Comparison of ENCODE assay signal across 12 cellular contexts in genomic region chr15:49875392-49875791, GRCh38.
DNase-seq lines count a peak whose midpoint lies in the region; ATAC-seq and TF ChIP-seq lines count a peak whose summit lies in the region.
"Had no signal": no experiment of that assay in that cellular context is flagged by ENCODE, and none has a peak within 500 bp of the region (broad histone marks: within the 10 kb centered on the region; RNA-seq: fewer than 3 reads in every experiment).

No MANE protein-coding gene starts in this region.

- TF ChIP-seq CTCF in IMR-90 (conservative IDR thresholded peaks at IDR 0.05; ENCODE audit: low read depth, low read length) = no peak
- peak; percentile 52 to 53 for TF ChIP-seq CTCF in mammary epithelial cell (conservative IDR thresholded peaks at IDR 0.05 in 1 of 2, IDR thresholded peaks at IDR 0.05 in 1 of 2; ENCODE audit: extremely low read depth in 1 of 2, insufficient read depth in 1 of 2, low read depth in 1 of 2, low read length in 2 of 2)
- peak; percentile 22 for TF ChIP-seq CTCF in smooth muscle cell (IDR thresholded peaks at IDR 0.05; ENCODE audit: borderline replicate concordance, insufficient read depth, poor library complexity, severe bottlenecking)

- in situ Hi-C loops in IMR-90 (cut with MboI; ENCODE audit: low sequenced_read_pairs) = no loop called here
- in situ Hi-C loops in mammary epithelial cell (cut with MboI; ENCODE audit: low sequenced_read_pairs in 2 of 2) = no loop called here

- ATAC-seq in GM18519 (IDR thresholded peaks at IDR 0.05; ENCODE audit: low FRiP score, unreplicated experiment) (peak; percentile 57), IMR-90 (ENCODE audit: low read depth) (no peak), GM19455 (IDR thresholded peaks at IDR 0.05; ENCODE audit: unreplicated experiment) (no peak), GM19035 (IDR thresholded peaks at IDR 0.05; ENCODE audit: unreplicated experiment) (no peak)
- no peak for ATAC-seq in stimulated activated memory B cell treated with anti-CD40 and anti-IgM and Interleukin-4, amounts not matched to agents 10 μg/mL and 1 μg/mL and 100 μg/mL, for 72 hours

- BruUV-seq in IMR-90 (replicated peaks; lab: Mats Ljungman, UMichigan) = no TSS peak
- no TSS peak for BruUV-seq in mammary epithelial cell (replicated peaks; lab: Mats Ljungman, UMichigan)

- H3K9ac ChIP-seq in IMR-90 (ENCODE audit: low read depth, low read length) (no peak overlapping the region), mammary epithelial cell (ENCODE audit: insufficient read depth, low read length) (no peak overlapping the region), smooth muscle cell (ENCODE audit: low read depth) (no peak overlapping the region)

- H2BK5ac ChIP-seq in IMR-90 (ENCODE audit: low read depth, low read length, poor library complexity, severe bottlenecking) = no peak overlapping the region

- H3K4me2 ChIP-seq in IMR-90 (ENCODE audit: low read depth, low read length) (no peak overlapping the region), mammary epithelial cell (ENCODE audit: insufficient read depth, low read depth, low read length) (no peak overlapping the region), smooth muscle cell (peak overlapping the region; percentile 77)

- H3K14ac ChIP-seq in IMR-90 (replicated peaks; ENCODE audit: low read depth, low read length) = no peak overlapping the region

- no peaks in the 10 kb centered on the region for H3K27me3 Mint-ChIP-seq in stimulated activated memory B cell treated with anti-CD40 and anti-IgM and Interleukin-4, amounts not matched to agents 10 μg/mL and 1 μg/mL and 100 μg/mL, for 72 hours
- H3K27me3 Mint-ChIP-seq: activated T-cell treated with anti-CD3 and anti-CD28 coated beads, Interleukin-2, amount 50 U/mL, for 24 hours had no signal

- H3K4me1 Mint-ChIP-seq in stimulated activated memory B cell treated with anti-CD40 and anti-IgM and Interleukin-4, amounts not matched to agents 10 μg/mL and 1 μg/mL and 100 μg/mL, for 72 hours = no peaks in the 10 kb centered on the region

- H4K5ac ChIP-seq in IMR-90 (ENCODE audit: low read depth, low read length) = peak overlapping the region; percentile 46; the same call in 1 of the 2 replicates

- H3K9me3 ChIP-seq in IMR-90 (ENCODE audit: control insufficient read depth, insufficient read depth, low read length) (no peaks in the 10 kb centered on the region), mammary epithelial cell (replicated peaks; ENCODE audit: insufficient read depth, low read length) (no peaks in the 10 kb centered on the region), smooth muscle cell (replicated peaks; ENCODE audit: low read depth) (no peaks in the 10 kb centered on the region)
- H3K9me3 ChIP-seq: neutrophil had no signal

- H3K4me1 ChIP-seq in IMR-90 (ENCODE audit: control insufficient read depth, insufficient read depth, low read length) (peaks cover 24% of the 10 kb centered on the region), mammary epithelial cell (ENCODE audit: insufficient read depth, low read length) (peaks cover 8% of the 10 kb centered on the region), smooth muscle cell (ENCODE audit: low read depth) (peaks cover 41% of the 10 kb centered on the region)

- H3K27me3 ChIP-seq in IMR-90 (ENCODE audit: control insufficient read depth, insufficient read depth, low read length) (no peaks in the 10 kb centered on the region), mammary epithelial cell (ENCODE audit: insufficient read depth, low read length) (no peaks in the 10 kb centered on the region), smooth muscle cell (ENCODE audit: low read depth) (no peaks in the 10 kb centered on the region)
- H3K27me3 ChIP-seq: neutrophil had no signal

- H3K79me1 ChIP-seq in IMR-90 (ENCODE audit: low read depth in 1 of 2, low read length in 2 of 2) = no peaks in the 10 kb centered on the region

- TF ChIP-seq RAD21 in IMR-90 (IDR thresholded peaks at IDR 0.05; ENCODE audit: low read length) = no peak

- H3K27ac ChIP-seq in IMR-90 (ENCODE audit: insufficient read depth, low read length) (no peak overlapping the region), mammary epithelial cell (ENCODE audit: insufficient read depth, low read depth, low read length) (no peak overlapping the region), smooth muscle cell (ENCODE audit: low read depth) (peak overlapping the region; percentile 89)
- H3K27ac ChIP-seq: neutrophil had no signal

- no peak overlapping the region for H2BK120ac ChIP-seq in IMR-90 (ENCODE audit: low read depth, low read length)

- no peak overlapping the region for H4K8ac ChIP-seq in IMR-90 (ENCODE audit: low read depth in 2 of 2, low read length in 2 of 2)

- no peak for DNase-seq in IMR-90
- peak; percentile 25 for DNase-seq in mammary epithelial cell
- no peak for DNase-seq in smooth muscle cell (lab: John Stamatoyannopoulos, UW; ENCODE audit: unreplicated experiment)
- DNase-seq: activated T-cell treated with anti-CD3 and anti-CD28 coated beads, Interleukin-2, amount 50 U/mL, for 24 hours; DMS79; islet precursor cell; NCI-H1417 treated with DMSO at 0.1 percent for 48 hours had no signal

- H3K27ac Mint-ChIP-seq in stimulated activated memory B cell treated with anti-CD40 and anti-IgM and Interleukin-4, amounts not matched to agents 10 μg/mL and 1 μg/mL and 100 μg/mL, for 72 hours = no peak overlapping the region
- H3K27ac Mint-ChIP-seq: activated T-cell treated with anti-CD3 and anti-CD28 coated beads, Interleukin-2, amount 50 U/mL, for 24 hours had no signal

- no peak for TF ChIP-seq POLR2A in IMR-90 (IDR thresholded peaks at IDR 0.05; ENCODE audit: low read depth, low read length)

- H4K91ac ChIP-seq in IMR-90 (ENCODE audit: insufficient read depth, low read depth, low read length) = no peak overlapping the region

- no peaks in the 10 kb centered on the region for H3K9me1 ChIP-seq in IMR-90 (ENCODE audit: insufficient read depth, low read length)

- no peak overlapping the region for H2BK20ac ChIP-seq in IMR-90 (ENCODE audit: low read depth, low read length)

- POLR2A ChIA-PET in IMR-90 (lab: Charles Lee; ENCODE audit: unreplicated experiment) = no interaction called here

- no peak overlapping the region for H2BK15ac ChIP-seq in IMR-90 (ENCODE audit: low read depth, low read length)

- no peak overlapping the region for H2AK9ac ChIP-seq in IMR-90 (replicated peaks; ENCODE audit: low read depth, low read length, poor library complexity)

- H3K79me2 ChIP-seq in mammary epithelial cell (ENCODE audit: insufficient read depth, low read length) = no peaks in the 10 kb centered on the region
- no peaks in the 10 kb centered on the region for H3K79me2 ChIP-seq in smooth muscle cell (ENCODE audit: low read depth)

- CTCF ChIA-PET in IMR-90 (lab: Yijun Ruan, JAX) (interaction anchor here (1.6 kb wide), 1 partner anchor 43 kb away, joined by 3 read pairs; no protein-coding TSS in a partner anchor), mammary epithelial cell (lab: Charles Lee; ENCODE audit: low non-redundant PET) (interaction anchor here (0.6 kb wide), 1 partner anchor 145 kb away, joined by 5 read pairs; no protein-coding TSS in a partner anchor)

- intact Hi-C loops in IMR-90 (cut with micrococcal nuclease) = loop anchor here (10.0 kb wide), 1 partner anchor 269 kb away; no protein-coding TSS in a partner anchor
- intact Hi-C loops in mammary epithelial cell (cut with micrococcal nuclease) = loop anchor here (5.0 to 10.0 kb wide), 3 partner anchors 177 to 1029 kb away; partner anchors contain the start of gene AP4E1

- no peaks in the 10 kb centered on the region for H3K36me3 ChIP-seq in IMR-90 (ENCODE audit: control insufficient read depth, insufficient read depth, low read length)
- no peaks in the 10 kb centered on the region for H3K36me3 ChIP-seq in mammary epithelial cell (ENCODE audit: insufficient read depth, low read length)
- no peaks in the 10 kb centered on the region for H3K36me3 ChIP-seq in smooth muscle cell (ENCODE audit: low read depth)

- H2AK5ac ChIP-seq in IMR-90 (ENCODE audit: low read depth, low read length) = no peak overlapping the region

- no peak overlapping the region for H3K4me3 Mint-ChIP-seq in stimulated activated memory B cell treated with anti-CD40 and anti-IgM and Interleukin-4, amounts not matched to agents 10 μg/mL and 1 μg/mL and 100 μg/mL, for 72 hours
- H3K4me3 Mint-ChIP-seq: activated T-cell treated with anti-CD3 and anti-CD28 coated beads, Interleukin-2, amount 50 U/mL, for 24 hours had no signal

- no peak overlapping the region for H3K56ac ChIP-seq in IMR-90 (ENCODE audit: extremely low read depth, insufficient read depth, low read length)

- H3K4ac ChIP-seq in IMR-90 (ENCODE audit: low read depth, low read length) = no peak overlapping the region

- no peak overlapping the region for H3K4me3 ChIP-seq in IMR-90 (ENCODE audit: insufficient read depth, low read depth, low read length)
- H3K4me3 ChIP-seq in mammary epithelial cell (replicated peaks in 1 of 3; ENCODE audit: insufficient read depth in 1 of 3, low read depth in 2 of 3, low read length in 3 of 3) = no peak overlapping the region
- H3K4me3 ChIP-seq in smooth muscle cell = no peak overlapping the region

- H3F3A ChIP-seq in smooth muscle cell (ENCODE audit: low read depth) = peaks cover 20% of the 10 kb centered on the region

- no peaks in the 10 kb centered on the region for H3K36me3 Mint-ChIP-seq in stimulated activated memory B cell treated with anti-CD40 and anti-IgM and Interleukin-4, amounts not matched to agents 10 μg/mL and 1 μg/mL and 100 μg/mL, for 72 hours

- dilution Hi-C loops in IMR-90 (cut with HindIII; ENCODE audit: low sequenced_read_pairs, unreplicated experiment) = no loop called here
- dilution Hi-C loops in mammary epithelial cell (cut with HindIII; ENCODE audit: low sequenced_read_pairs) = no loop called here

- no peaks in the 10 kb centered on the region for H4K20me1 ChIP-seq in IMR-90 (ENCODE audit: insufficient read depth, low read length)
- H4K20me1 ChIP-seq in mammary epithelial cell (ENCODE audit: insufficient read depth, low read length) = no peaks in the 10 kb centered on the region
- no peaks in the 10 kb centered on the region for H4K20me1 ChIP-seq in smooth muscle cell (ENCODE audit: low read depth)

- H2AFZ ChIP-seq in IMR-90 (replicated peaks; ENCODE audit: low read length, poor library complexity) (no peak overlapping the region), mammary epithelial cell (ENCODE audit: low read depth, low read length) (no peak overlapping the region), smooth muscle cell (ENCODE audit: low read depth) (no peak overlapping the region)

- H3K23ac ChIP-seq in IMR-90 (ENCODE audit: low read depth, low read length) = no peak overlapping the region

- no CpG with 5 or more reads among the region's 2 CpGs for WGBS in IMR-90 (ENCODE audit: extremely low coverage in 2 of 2, insufficient read length in 1 of 2), 2 experiments
- WGBS in mammary epithelial cell (ENCODE audit: low coverage, missing lambda C conversion rate) = 86% methylated on average over 1 of the region's 2 CpGs
- 82% methylated on average over 2 of the region's 2 CpGs for WGBS in smooth muscle cell (ENCODE audit: low lambda C conversion rate)

- peak overlapping the region; percentile 73; the same call in 1 of the 2 replicates for H3K18ac ChIP-seq in IMR-90 (ENCODE audit: low read depth, low read length)

- H3K9me3 Mint-ChIP-seq in stimulated activated memory B cell treated with anti-CD40 and anti-IgM and Interleukin-4, amounts not matched to agents 10 μg/mL and 1 μg/mL and 100 μg/mL, for 72 hours = no peaks in the 10 kb centered on the region
- H3K9me3 Mint-ChIP-seq: activated T-cell treated with anti-CD3 and anti-CD28 coated beads, Interleukin-2, amount 50 U/mL, for 24 hours had no signal
